ENCODE assay signal across 8 cellular contexts in the genomic region with DNA sequence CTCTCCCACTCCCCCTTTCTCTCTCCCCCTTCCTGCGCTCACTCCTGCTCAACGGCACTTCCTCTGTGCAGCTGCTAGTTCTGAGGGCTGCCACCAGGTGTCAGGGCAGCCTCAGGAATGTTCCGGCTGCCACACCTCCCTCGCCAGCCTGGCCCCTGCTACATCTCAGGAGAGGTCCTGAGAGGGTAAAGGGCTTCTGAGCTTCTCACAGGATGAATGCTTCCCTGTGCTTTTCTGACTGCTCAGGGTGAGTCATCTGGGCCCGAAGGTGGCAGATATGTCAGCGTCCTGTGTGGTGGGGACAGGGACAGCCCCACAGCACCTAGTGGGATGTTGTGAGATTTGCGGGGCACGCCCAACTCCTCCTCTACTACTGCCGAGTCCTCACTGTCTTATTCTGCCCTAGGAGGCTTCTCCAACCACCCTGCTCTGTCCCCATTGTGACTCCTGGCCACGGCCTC. TPM values are rescaled to one million over a fixed set of nuclear protein-coding genes. Genes with fewer than 3 reads are reported as not detected.
A peak's percentile ranks its signal among the peaks of the same experiment; 100 is the strongest.
DNase-seq lines count a peak whose midpoint lies in the region; ATAC-seq lines count a peak whose summit lies in the region.

No MANE protein-coding gene starts in this region.

- no peaks in the 10 kb centered on the region for H3K9me3 ChIP-seq in mesenchymal stem cell (ENCODE audit: control insufficient read depth, low read length)

- no peaks in the 10 kb centered on the region for H3K79me1 ChIP-seq in mesenchymal stem cell (replicated peaks; ENCODE audit: low read length, poor library complexity, severe bottlenecking)

- H4K8ac ChIP-seq in mesenchymal stem cell (ENCODE audit: low read length), result no peak overlapping the region

- no peak overlapping the region for H4K91ac ChIP-seq in mesenchymal stem cell (ENCODE audit: low read length)

- no peak overlapping the region for H2BK5ac ChIP-seq in mesenchymal stem cell (ENCODE audit: low read depth, low read length, poor library complexity, severe bottlenecking)

- H2BK15ac ChIP-seq in mesenchymal stem cell (ENCODE audit: low read depth, poor library complexity, severe bottlenecking), result no peak overlapping the region

- no peak overlapping the region for H2AK5ac ChIP-seq in mesenchymal stem cell (ENCODE audit: low read length, severe bottlenecking)

- no peak overlapping the region for H2AFZ ChIP-seq in mesenchymal stem cell (ENCODE audit: low read depth, low read length)

- no peak overlapping the region for H2BK12ac ChIP-seq in mesenchymal stem cell (ENCODE audit: low read length in 2 of 2)

- no peak overlapping the region for H2BK120ac ChIP-seq in mesenchymal stem cell (ENCODE audit: low read depth, low read length)

- no peak overlapping the region for H3K14ac ChIP-seq in mesenchymal stem cell (ENCODE audit: low read length in 2 of 2)

- WGBS in mesenchymal stem cell, result 39% methylated on average over 10 of the region's 10 CpGs

- H3K27ac ChIP-seq in mesenchymal stem cell (ENCODE audit: low read length, poor library complexity, severe bottlenecking), result no peak overlapping the region

- no peaks in the 10 kb centered on the region for H3K27me3 ChIP-seq in mesenchymal stem cell (ENCODE audit: control insufficient read depth in 1 of 2, insufficient read depth in 1 of 2, low read length in 2 of 2)

- no peak overlapping the region for H3K4me3 ChIP-seq in mesenchymal stem cell (ENCODE audit: insufficient read depth in 1 of 2, low read depth in 1 of 2, low read length in 2 of 2)

- H3K4me2 ChIP-seq in mesenchymal stem cell (ENCODE audit: low read length, poor library complexity, severe bottlenecking), result no peak overlapping the region

- peak; percentile 82 for ATAC-seq in GM19351 (IDR thresholded peaks at IDR 0.05; ENCODE audit: unreplicated experiment)
- peak; percentile 82 for ATAC-seq in HG03378 (IDR thresholded peaks at IDR 0.05; ENCODE audit: unreplicated experiment)

- no peak overlapping the region for H3K23ac ChIP-seq in mesenchymal stem cell (ENCODE audit: low read length in 2 of 2)

- peaks cover 7% of the 10 kb centered on the region for H3K4me1 ChIP-seq in mesenchymal stem cell (ENCODE audit: control insufficient read depth, insufficient read depth, low read depth, low read length)

- DNase-seq in COLO668 (lab: John Stamatoyannopoulos, UW; ENCODE audit: unreplicated experiment) (peak; percentile 57), NCI-H510A (lab: John Stamatoyannopoulos, UW) (peak; percentile 52), dermis blood vessel endothelial cell (peak; percentile 79), mesenchymal stem cell (peak; percentile 67)
- DNase-seq in activated CD4-positive, alpha-beta T cell treated with anti-CD3 and anti-CD28 coated beads, Interleukin-2, amount 50 U/mL, for 24 hours (ENCODE audit: low read depth in 1 of 2, low spot score in 1 of 2), result peak; percentile 57 to 86
- peak; percentile 65 for DNase-seq in stimulated activated CD8-positive, alpha-beta memory T cell treated with anti-CD3 and anti-CD28 coated beads, Interleukin-4, amount 100 ng/mL, for 24 hours (ENCODE audit: low read depth)

- peaks cover 13 to 20% of the 10 kb centered on the region in 2 experiments for H3K36me3 ChIP-seq in mesenchymal stem cell (ENCODE audit: control insufficient read depth in 1 of 2, insufficient read depth in 2 of 2, low read depth in 1 of 2, low read length in 2 of 2)

- no peak overlapping the region for H3K18ac ChIP-seq in mesenchymal stem cell (ENCODE audit: low read depth in 1 of 2, low read length in 2 of 2)

- H3K4ac ChIP-seq in mesenchymal stem cell (ENCODE audit: low read depth in 1 of 2, low read length in 2 of 2), result no peak overlapping the region

- no peak overlapping the region for H3K9ac ChIP-seq in mesenchymal stem cell (ENCODE audit: low read length)

RNA-seq across cellular contexts. Expression of gene PLEKHB2, which starts 49.0 kb away (rescaled TPM):
- 146 and 158 TPM in 2 replicates for total RNA-seq in dermis blood vessel endothelial cell
- polyA plus RNA-seq in mesenchymal stem cell (2013, experiment 1 of 2), result 58.0 TPM
- polyA plus RNA-seq in mesenchymal stem cell (2013, experiment 2 of 2), result 59.1 TPM

RNA-seq across cellular contexts. Expression of gene POTEE, which starts 55.2 kb away (rescaled TPM):
- 0.17 and 0.47 TPM in 2 replicates for total RNA-seq in dermis blood vessel endothelial cell
- 0.10 TPM for polyA plus RNA-seq in mesenchymal stem cell (2013, experiment 1 of 2)
- polyA plus RNA-seq in mesenchymal stem cell (2013, experiment 2 of 2), result 0.08 TPM
